Comparison of ENCODE assay signal across 8 cellular contexts in the genomic region with DNA sequence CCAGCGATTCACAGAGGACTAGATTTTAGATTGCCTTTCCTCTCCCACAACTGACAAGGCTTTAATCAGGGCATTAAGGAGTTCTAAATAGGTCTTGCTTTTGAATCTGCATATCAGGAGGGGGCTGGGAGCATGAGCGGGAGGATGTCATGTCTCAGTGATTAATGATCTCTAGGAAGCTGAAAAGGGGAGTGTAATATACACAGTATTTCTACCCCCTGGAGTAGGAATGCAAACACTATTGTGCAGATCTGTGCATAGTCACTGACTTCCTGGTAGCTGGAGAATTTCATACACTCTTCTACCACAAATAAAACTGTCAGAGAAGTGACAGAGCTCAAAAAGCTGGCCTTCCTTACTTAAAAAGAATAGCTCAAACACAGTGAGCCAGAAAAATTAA.
DNase-seq lines count a peak whose midpoint lies in the region; ATAC-seq, FAIRE-seq and TF ChIP-seq lines count a peak whose summit lies in the region.

No MANE protein-coding gene starts in this region.

- intact Hi-C loops in endothelial cell of umbilical vein (cut with micrococcal nuclease) = loop anchor here (5.0 kb wide), 2 partner anchors 77 to 613 kb away; no protein-coding TSS in a partner anchor

- peak; percentile 57 for DNase-seq in EL
- peak; percentile 31 for DNase-seq in NCI-H345 treated with DMSO at 0.1 percent for 48 hours (lab: John Stamatoyannopoulos, UW; ENCODE audit: unreplicated experiment)
- peak; percentile 85 for DNase-seq in endothelial cell of umbilical vein (ENCODE audit: low read depth, low spot score)
- peak; percentile 26 for DNase-seq in osteoblast (ENCODE audit: insufficient read length, low spot score, missing footprints)
- DNase-seq in AML-193 (lab: John Stamatoyannopoulos, UW) = no peak
- DNase-seq in ureter (ENCODE audit: low spot score) = no peak

- TF ChIP-seq POLR2A in endothelial cell of umbilical vein (IDR thresholded peaks at IDR 0.05; ENCODE audit: low read depth, low read length) = no peak

- H3K9me1 ChIP-seq in endothelial cell of umbilical vein (replicated peaks; ENCODE audit: control insufficient read depth, extremely low read depth, insufficient read depth, low read length) = no peaks in the 10 kb centered on the region

- ATAC-seq in GM18858 (IDR thresholded peaks at IDR 0.05; ENCODE audit: unreplicated experiment) = no peak
- ATAC-seq in HG02970 (IDR thresholded peaks at IDR 0.05; ENCODE audit: low FRiP score, unreplicated experiment) = no peak

- H3K27ac ChIP-seq in endothelial cell of umbilical vein (ENCODE audit: insufficient read depth, low read depth, low read length) = peak overlapping the region; percentile 59
- H3K27ac ChIP-seq in osteoblast (ENCODE audit: low read depth, low read length) = no peak overlapping the region

- H2AFZ ChIP-seq in endothelial cell of umbilical vein (ENCODE audit: low read depth, low read length) (no peak overlapping the region), osteoblast (ENCODE audit: low read length) (no peak overlapping the region)

- H4K20me1 ChIP-seq in endothelial cell of umbilical vein (replicated peaks; ENCODE audit: control insufficient read depth, extremely low read depth, insufficient read depth, low read length) (no peaks in the 10 kb centered on the region), osteoblast (ENCODE audit: insufficient read depth, low read length) (no peaks in the 10 kb centered on the region)

- TF ChIP-seq CTCF in endothelial cell of umbilical vein (IDR thresholded peaks at IDR 0.05; ENCODE audit: extremely low read depth in 1 of 2, insufficient read depth in 1 of 2, low read depth in 1 of 2, low read length in 2 of 2) (no peak), osteoblast (IDR thresholded peaks at IDR 0.05; ENCODE audit: extremely low read depth, low read depth, low read length) (no peak)

- peak; percentile 74 for FAIRE-seq in endothelial cell of umbilical vein (lab: Jason Lieb, UNC)

- no peaks in the 10 kb centered on the region for H3K79me2 ChIP-seq in endothelial cell of umbilical vein (ENCODE audit: control insufficient read depth, insufficient read depth, low read length)
- no peaks in the 10 kb centered on the region for H3K79me2 ChIP-seq in osteoblast (ENCODE audit: insufficient read depth, low read length)

- H3K9ac ChIP-seq in endothelial cell of umbilical vein (replicated peaks; ENCODE audit: extremely low read depth, insufficient read depth, low read length) = peak overlapping the region; percentile 42

- H3K27me3 ChIP-seq in endothelial cell of umbilical vein (ENCODE audit: control insufficient read depth in 2 of 2, insufficient read depth in 2 of 2, low read length in 2 of 2) (no peaks in the 10 kb centered on the region), osteoblast (ENCODE audit: insufficient read depth, low read length) (no peaks in the 10 kb centered on the region)

- POLR2A ChIA-PET in endothelial cell of umbilical vein (lab: Charles Lee) = interaction anchor here (0.6 kb wide), 1 partner anchor 392 kb away, joined by 5 read pairs; no protein-coding TSS in a partner anchor

- H3K4me3 ChIP-seq in endothelial cell of umbilical vein (replicated peaks in 1 of 3; ENCODE audit: insufficient read depth in 1 of 3, low read depth in 1 of 3, low read length in 3 of 3) (no peak overlapping the region), osteoblast (ENCODE audit: insufficient read depth, low read length) (no peak overlapping the region)

- dilution Hi-C loops in endothelial cell of umbilical vein (cut with MboI; ENCODE audit: extremely low pct_ligation_motif_present, low sequenced_read_pairs) = no loop called here

- no TSS peak for BruUV-seq in endothelial cell of umbilical vein (replicated peaks; lab: Mats Ljungman, UMichigan)

- H3K36me3 ChIP-seq in endothelial cell of umbilical vein (ENCODE audit: control insufficient read depth in 2 of 2, extremely low read depth in 1 of 2, insufficient read depth in 2 of 2, low read length in 2 of 2) (peaks cover 0 to 7% of the 10 kb centered on the region in 2 experiments), osteoblast (ENCODE audit: insufficient read depth, low read length) (peaks cover 9% of the 10 kb centered on the region)

- H3K4me2 ChIP-seq in endothelial cell of umbilical vein (ENCODE audit: insufficient read depth, low read length) = peak overlapping the region; percentile 66
- no peak overlapping the region for H3K4me2 ChIP-seq in osteoblast (ENCODE audit: insufficient read depth, low read length)

- CTCF ChIA-PET in endothelial cell of umbilical vein (lab: Charles Lee) = interaction anchor here (0.9 to 3.5 kb wide), 4 partner anchors 11 to 483 kb away, joined by 3 to 28 read pairs (median 22); a partner anchor contains a TSS

- H3K4me1 ChIP-seq in endothelial cell of umbilical vein (ENCODE audit: control insufficient read depth, extremely low read depth, insufficient read depth, low read length) (peaks cover 20% of the 10 kb centered on the region), osteoblast (ENCODE audit: insufficient read depth, low read length) (peaks cover 13% of the 10 kb centered on the region)

- H3K9me3 ChIP-seq in endothelial cell of umbilical vein (replicated peaks; ENCODE audit: control insufficient read depth, insufficient read depth, low read length) (no peaks in the 10 kb centered on the region), osteoblast (ENCODE audit: low read depth, low read length) (no peaks in the 10 kb centered on the region)

TF ChIP-seq in endothelial cell of umbilical vein, 7 proteins besides CTCF, POLR2A, EP300 and RAD21:
- TF ChIP-seq POLR2AphosphoS5 (IDR thresholded peaks at IDR 0.05; ENCODE audit: insufficient read depth, low read depth, low read length) (no peak), GATA2 (IDR thresholded peaks at IDR 0.05; ENCODE audit: insufficient read depth, insufficient read length, low read depth, low read length) (no peak), EZH2 (IDR thresholded peaks at IDR 0.05; ENCODE audit: borderline replicate concordance, low read depth, low read length, severe bottlenecking) (no peak), MYC (IDR thresholded peaks at IDR 0.05; ENCODE audit: low read depth, low read length) (no peak), FOS (IDR thresholded peaks at IDR 0.05; ENCODE audit: borderline replicate concordance, insufficient read depth, low read length) (no peak), JUN (IDR thresholded peaks at IDR 0.05; ENCODE audit: borderline replicate concordance, insufficient read depth, insufficient read length, low read depth) (no peak)
- TF ChIP-seq, protein P1, sequence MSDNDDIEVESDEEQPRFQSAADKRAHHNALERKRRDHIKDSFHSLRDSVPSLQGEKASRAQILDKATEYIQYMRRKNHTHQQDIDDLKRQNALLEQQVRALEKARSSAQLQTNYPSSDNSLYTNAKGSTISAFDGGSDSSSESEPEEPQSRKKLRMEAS (IDR thresholded peaks at IDR 0.05; ENCODE audit: insufficient read depth, insufficient read length) = no peak

Comparison
In these comparisons a context has a peak if more than half of its experiments do, and no peak if none do; other contexts are left out.
1. DNase-seq: peak in EL (single experiment), NCI-H345 treated with DMSO at 0.1 percent for 48 hours (single experiment), endothelial cell of umbilical vein (single experiment) and osteoblast (single experiment); none in AML-193 (0 of 2) and ureter (single experiment).